Comparison of ENCODE assay signal across 26 cellular contexts in the genomic region with DNA sequence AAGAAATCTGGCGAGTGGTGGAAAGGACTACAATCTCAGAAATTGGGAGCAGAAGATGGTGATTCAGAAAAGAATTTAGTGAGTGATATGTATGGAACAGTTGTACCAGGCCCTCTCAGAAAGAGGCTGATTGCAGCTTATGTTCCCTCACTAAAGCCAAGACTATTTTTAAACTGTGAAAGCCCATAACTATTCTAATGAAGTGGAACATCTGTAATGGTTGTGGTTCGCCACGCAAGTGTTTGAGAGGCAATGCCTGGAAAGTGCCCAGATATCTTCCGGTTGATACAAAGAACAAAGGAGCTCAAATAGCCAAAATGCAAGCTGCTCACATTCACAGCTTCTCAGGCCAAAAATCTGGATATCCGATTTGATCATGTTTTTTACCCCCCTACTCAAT.
DNase-seq lines count a peak whose midpoint lies in the region; ATAC-seq and TF ChIP-seq lines count a peak whose summit lies in the region.
"Had no signal": no experiment of that assay in that cellular context is flagged by ENCODE, and none has a peak within 500 bp of the region (broad histone marks: within the 10 kb centered on the region; RNA-seq: fewer than 3 reads in every experiment).

No MANE protein-coding gene starts in this region.

- DNase-seq in A673 (ENCODE audit: low spot score): peak; percentile 53
- peak; percentile 5 for DNase-seq in Ammon's horn (ENCODE audit: low spot score)
- peak; percentile 6 for DNase-seq in NCI-H69 (lab: John Stamatoyannopoulos, UW)
- peak; percentile 78 for DNase-seq in myocyte (ENCODE audit: low read depth)
- DNase-seq in activated CD4-positive, alpha-beta T cell treated with anti-CD3 and anti-CD28 coated beads, Interleukin-2, amount 50 U/mL, for 4 hours: no peak
- no peak for DNase-seq in ACHN
- DNase-seq: activated CD4-positive, alpha-beta T cell treated with anti-CD3 and anti-CD28 coated beads for 48 hours; Calu3; colonic mucosa; DND-41; effector CD4-positive, alpha-beta T cell; islet precursor cell; Kasumi-1; left ventricle myocardium inferior; naive B cell; NCI-H1048; NCI-H1930; NCI-H2227 treated with DMSO at 0.1 percent for 48 hours; RPMI8226; stimulated activated CD4-positive, alpha-beta T cell treated with anti-CD3 and anti-CD28 coated beads, Interleukin-4, amount 100 ng/mL, for 24 hours; T1000; tibial artery had no signal

- BruUV-seq in A673 (replicated peaks; lab: Mats Ljungman, UMichigan): no TSS peak

- H3K4me1 ChIP-seq in A673 (ENCODE audit: insufficient read depth, low read length, poor library complexity, severe bottlenecking): peaks cover 3% of the 10 kb centered on the region
- H3K4me1 ChIP-seq: colonic mucosa, left ventricle myocardium inferior, SJSA1, tibial artery had no signal

- H3K27ac ChIP-seq in A673 (ENCODE audit: low read depth, low read length, poor library complexity, severe bottlenecking): no peak overlapping the region
- H3K27ac ChIP-seq: cardiac muscle cell, colonic mucosa, left ventricle myocardium inferior, SJSA1, tibial artery, VCaP had no signal

- no peaks in the 10 kb centered on the region for H3K9me3 ChIP-seq in A673 (ENCODE audit: low read depth, low read length, poor library complexity, severe bottlenecking)
- H3K9me3 ChIP-seq: colonic mucosa, left ventricle myocardium inferior, SJSA1, tibial artery had no signal

- intact Hi-C loops in A673 (cut with micrococcal nuclease; ENCODE audit: unreplicated experiment): no loop called here

- no peaks in the 10 kb centered on the region for H3K27me3 ChIP-seq in A673 (replicated peaks; ENCODE audit: insufficient read depth, low read depth, low read length, poor library complexity)
- H3K27me3 ChIP-seq: cardiac muscle cell, colonic mucosa, SJSA1, tibial artery had no signal

- CTCF ChIA-PET in A673 (lab: Charles Lee): no interaction called here

- POLR2A ChIA-PET in A673 (lab: Charles Lee; ENCODE audit: low non-redundant PET): no interaction called here

- ATAC-seq in GM19035 (IDR thresholded peaks at IDR 0.05; ENCODE audit: unreplicated experiment): no peak

- no peak for TF ChIP-seq CTCF in A673 (conservative IDR thresholded peaks at IDR 0.05; ENCODE audit: low read depth, low read length)

- no peaks in the 10 kb centered on the region for H3K36me3 ChIP-seq in A673 (ENCODE audit: insufficient read depth, low read length, poor library complexity, severe bottlenecking)
- H3K36me3 ChIP-seq: cardiac muscle cell, colonic mucosa, left ventricle myocardium inferior, SJSA1, tibial artery had no signal

- in situ Hi-C loops in ACHN (cut with HindIII; ENCODE audit: low pct_ligation_motif_present, low pct_unique_long_range_greater_than_20kb, low sequenced_read_pairs): no loop called here

- no peak overlapping the region for H3K4me3 ChIP-seq in A673 (ENCODE audit: low read depth, low read length, poor library complexity, severe bottlenecking)
- H3K4me3 ChIP-seq: cardiac muscle cell, colonic mucosa, left ventricle myocardium inferior, SJSA1, tibial artery had no signal

Comparison
In these comparisons a context has a peak if more than half of its experiments do, and no peak if none do; other contexts are left out.
1. DNase-seq: peak in A673 (single experiment), Ammon's horn (single experiment), NCI-H69 (single experiment) and myocyte (single experiment); none in activated CD4-positive, alpha-beta T cell treated with anti-CD3 and anti-CD28 coated beads, Interleukin-2, amount 50 U/mL, for 4 hours (0 of 2) and ACHN (single experiment).